In genomic region chr3:196432137-196432879, GRCh38 we compare ENCODE assay signal across 8 cellular contexts. TPM values are rescaled to one million over a fixed set of nuclear protein-coding genes. Genes with fewer than 3 reads are reported as not detected.
DNase-seq lines count a peak whose midpoint lies in the region; ATAC-seq and TF ChIP-seq lines count a peak whose summit lies in the region.

UBXN7 (minus strand) TSS chr3:196432427; CDS start chr3:196432399, 28 bp downstream.

- ATAC-seq in GM21825 (IDR thresholded peaks at IDR 0.05; ENCODE audit: unreplicated experiment): peak; percentile 79

- peak within 1 kb of the TSS; percentile 89 to 97 (median 94) for H3K27ac ChIP-seq in esophagus squamous epithelium

- H3K36me3 ChIP-seq in esophagus squamous epithelium: peaks cover 0 to 9% (median 0%) of the 10 kb centered on the region in 3 donors

- no peaks in the 10 kb centered on the region for H3K27me3 ChIP-seq in esophagus squamous epithelium

- H3K4me3 ChIP-seq in esophagus squamous epithelium: peak within 1 kb of the TSS; percentile 79 to 97 (median 87)

- H3K9me3 ChIP-seq in esophagus squamous epithelium: no peaks in the 10 kb centered on the region

- DNase-seq in DMS79 treated with DMSO at 0.1 percent for 48 hours (lab: John Stamatoyannopoulos, UW): peak; percentile 99
- peak; percentile 88 for DNase-seq in Kasumi-1 (lab: John Stamatoyannopoulos, UW)
- peak; percentile 90 for DNase-seq in RKO (ENCODE audit: low spot score)
- DNase-seq in activated T-helper 1 cell treated with Interleukin-2 at 50 U/mL for 16 hours (ENCODE audit: low read depth): peak; percentile 96
- peak; percentile 58 for DNase-seq in esophagus squamous epithelium (lab: John Stamatoyannopoulos, UW)
- peak; percentile 95 for DNase-seq in myocyte (ENCODE audit: low read depth)
- peak; percentile 90 to 91 for DNase-seq in stimulated activated CD8-positive, alpha-beta memory T cell treated with anti-CD3 and anti-CD28 coated beads, Interleukin-7, amount 100 ng/mL, for 4 hours (ENCODE audit: low read depth in 2 of 2)

- intact Hi-C loops in esophagus squamous epithelium (cut with DNase I): loop anchor here (5.0 kb wide), 1 partner anchor 70 kb away; the partner anchor contains the start of gene RNF168

- 0 to 1% methylated on average over 23 of the region's 67 CpGs for WGBS in esophagus squamous epithelium, 2 donors

- H3K4me1 ChIP-seq in esophagus squamous epithelium: peaks cover 9 to 37% (median 10%) of the 10 kb centered on the region in 3 donors

- TF ChIP-seq POLR2A in esophagus squamous epithelium (IDR thresholded peaks at IDR 0.05): peak in 3 of 4 donors; percentile 55 to 85 (median 59)

- peak in 1 of 6 experiments; percentile 14 for TF ChIP-seq CTCF in esophagus squamous epithelium (IDR thresholded peaks at IDR 0.05)

RNA-seq across cellular contexts. Expression of gene UBXN7, which starts in this region (rescaled TPM):
- total RNA-seq in esophagus squamous epithelium (10 to 100 TPM; 10.7 to 18.7 (median 14.1) TPM), myocyte (10.5 and 13.3 TPM in 2 replicates)
- polyA plus RNA-seq in myocyte (2012): 9.1 TPM

Comparison
In these comparisons a context has a peak if more than half of its experiments do, and no peak if none do; other contexts are left out.
1. Peak in every context shown above with its lines: DNase-seq, ATAC-seq, H3K4me3 ChIP-seq and H3K27ac ChIP-seq.